ENCODE assay signal across 1 cellular context in genomic region chr9:26945591-26945990, GRCh38.
TF ChIP-seq lines count a peak whose summit lies in the region.

No MANE protein-coding gene starts in this region.

TF ChIP-seq in IMR-90, 13 proteins besides CTCF, POLR2A, EP300 and RAD21:
- TF ChIP-seq SMC3 (IDR thresholded peaks at IDR 0.05; ENCODE audit: low read depth, low read length) = no peak
- no peak for TF ChIP-seq BHLHE40 (IDR thresholded peaks at IDR 0.05; ENCODE audit: low read depth, low read length)
- TF ChIP-seq CHD1 (IDR thresholded peaks at IDR 0.05; ENCODE audit: low read depth, low read length) = no peak
